ENCODE assay signal across 1 cellular context in the genomic region with DNA sequence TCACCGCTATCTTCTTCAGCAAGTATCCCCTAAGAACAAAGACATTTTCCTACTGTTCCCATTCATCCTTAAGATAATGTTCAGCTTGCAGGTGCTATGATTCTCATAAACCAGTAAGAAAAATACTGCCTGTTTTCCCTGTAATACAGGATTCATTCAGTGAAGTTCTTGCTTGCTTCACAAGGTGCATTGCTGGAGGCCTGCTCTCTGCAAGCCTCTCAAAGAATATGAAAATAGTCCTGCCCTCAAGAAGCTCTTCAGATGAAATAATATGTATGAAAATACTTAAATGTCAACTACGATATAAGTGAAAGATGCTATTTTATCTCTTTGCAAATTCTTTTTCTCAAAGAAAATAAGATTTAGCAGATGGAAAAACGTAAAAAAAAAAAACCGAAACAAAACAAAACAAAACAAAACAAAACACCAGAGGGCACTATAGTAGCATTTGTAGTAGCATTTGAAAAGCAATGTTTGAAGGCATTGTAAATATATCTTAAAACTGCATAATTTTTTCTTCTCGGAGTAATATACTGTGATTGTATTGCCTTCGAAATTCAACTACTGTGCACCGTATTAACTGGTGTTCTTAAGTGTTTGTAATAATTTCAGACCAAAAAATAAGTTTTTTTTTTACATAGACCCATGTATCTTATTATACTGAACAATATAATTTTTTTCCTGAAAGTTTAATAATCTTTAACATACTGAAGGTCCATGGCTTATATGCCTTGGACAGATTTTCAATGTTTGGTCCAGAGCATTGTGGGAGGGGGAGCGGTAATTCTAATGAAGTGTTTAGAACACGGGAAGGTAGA.
TF ChIP-seq lines count a peak whose summit lies in the region.

No MANE protein-coding gene starts in this region.

TF ChIP-seq in IMR-90, 13 proteins besides CTCF, POLR2A, EP300 and RAD21:
- TF ChIP-seq, protein P1, sequence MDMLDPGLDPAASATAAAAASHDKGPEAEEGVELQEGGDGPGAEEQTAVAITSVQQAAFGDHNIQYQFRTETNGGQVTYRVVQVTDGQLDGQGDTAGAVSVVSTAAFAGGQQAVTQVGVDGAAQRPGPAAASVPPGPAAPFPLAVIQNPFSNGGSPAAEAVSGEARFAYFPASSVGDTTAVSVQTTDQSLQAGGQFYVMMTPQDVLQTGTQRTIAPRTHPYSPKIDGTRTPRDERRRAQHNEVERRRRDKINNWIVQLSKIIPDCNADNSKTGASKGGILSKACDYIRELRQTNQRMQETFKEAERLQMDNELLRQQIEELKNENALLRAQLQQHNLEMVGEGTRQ (IDR thresholded peaks at IDR 0.05; ENCODE audit: low read depth, low read length), result no peak
- TF ChIP-seq SMC3 (IDR thresholded peaks at IDR 0.05; ENCODE audit: low read depth, low read length), result peak; percentile 62
